19 cellular contexts compared by ENCODE assay signal in the genomic region with DNA sequence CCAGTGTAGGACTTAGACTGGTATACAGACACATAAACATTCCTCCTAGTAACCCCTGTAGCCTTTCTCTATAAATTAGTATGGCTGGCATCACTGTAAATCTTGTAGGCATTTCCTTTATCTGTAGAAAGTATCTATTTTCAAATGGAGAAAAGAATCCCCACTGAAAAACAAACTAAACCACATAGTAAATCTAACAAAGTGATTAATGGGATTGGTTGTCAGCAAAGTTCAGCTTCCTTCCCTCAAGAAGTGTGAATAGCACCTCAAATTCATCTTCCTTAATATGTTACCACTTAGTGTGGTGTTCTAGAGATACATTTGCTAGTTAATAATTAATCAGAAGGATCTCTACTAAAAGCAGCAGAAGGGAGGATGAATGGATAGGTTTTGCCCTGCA.
"Had no signal": no experiment of that assay in that cellular context is flagged by ENCODE, and none has a peak within 500 bp of the region (broad histone marks: within the 10 kb centered on the region; RNA-seq: fewer than 3 reads in every experiment).

No MANE protein-coding gene starts in this region.

- H3K36me3 ChIP-seq: colonic mucosa, heart left ventricle, right atrium auricular region, stomach, thoracic aorta, transverse colon had no signal

- H3K27ac ChIP-seq: colonic mucosa, heart left ventricle, right atrium auricular region, stomach, thoracic aorta, transverse colon had no signal

- H3K4me3 Mint-ChIP-seq: naive B cell, nephron progenitor cell had no signal

- H3K27me3 ChIP-seq: colonic mucosa, heart left ventricle, right atrium auricular region, stomach, transverse colon had no signal

- H3K4me1 Mint-ChIP-seq: naive B cell had no signal

- H3K27ac Mint-ChIP-seq: naive B cell, nephron progenitor cell had no signal

- H3K9me3 ChIP-seq: colonic mucosa, heart left ventricle, right atrium auricular region, stomach, thoracic aorta, transverse colon had no signal

- H3K4me3 ChIP-seq: colonic mucosa, heart left ventricle, lung, right atrium auricular region, stomach, thoracic aorta, transverse colon had no signal

- ATAC-seq: heart left ventricle, left ventricle myocardium superior had no signal

- H3K36me3 Mint-ChIP-seq: naive B cell had no signal

- DNase-seq: colonic mucosa; dermis blood vessel endothelial cell; foreskin melanocyte; heart left ventricle; hippocampal formation; left ventricle myocardium superior; mesendoderm; naive B cell; nephron progenitor cell; posterior cingulate gyrus; small intestine; stimulated activated CD4-positive, alpha-beta T cell treated with anti-CD3 and anti-CD28 coated beads, Interleukin-12 subunit alpha, Interleukin-12 subunit beta, amount 100 ng/mL, for 4 hours; stimulated activated naive CD4-positive, alpha-beta T cell; stomach; substantia nigra; transverse colon had no signal

- H3K4me1 ChIP-seq: colonic mucosa, heart left ventricle, right atrium auricular region, transverse colon had no signal
